In genomic region chr4:14856076-14856926, GRCh38 we compare ENCODE assay signal across 1 cellular context.
TF ChIP-seq lines count a peak whose summit lies in the region.

No MANE protein-coding gene starts in this region.

TF ChIP-seq in K562, 482 proteins besides CTCF, POLR2A, EP300 and RAD21 (continued from another document):
- TF ChIP-seq ZBTB11 (CRISPR knock-in tag; IDR thresholded peaks at IDR 0.05) (peak in 1 of 3 experiments; percentile 69; a peak in 2 of 6 replicates), ARNT (IDR thresholded peaks at IDR 0.05) (peak in 1 of 2 experiments; percentile 28; a peak in 1 of 4 replicates), CBX1 (IDR thresholded peaks at IDR 0.05; ENCODE audit: low read depth) (no peak), CREB1 (IDR thresholded peaks at IDR 0.05) (peak; percentile 84), CREB1 (CRISPR knock-in tag; IDR thresholded peaks at IDR 0.05) (no peak), CBFA2T3 (IDR thresholded peaks at IDR 0.05) (no peak), ZNF655 (CRISPR knock-in tag; IDR thresholded peaks at IDR 0.05) (no peak), ZNF395 (CRISPR knock-in tag; IDR thresholded peaks at IDR 0.05) (no peak), FOXO4 (CRISPR knock-in tag; IDR thresholded peaks at IDR 0.05) (no peak), ZNF766 (CRISPR knock-in tag; conservative IDR thresholded peaks at IDR 0.05) (0 out of 2 replicates have a peak, but pooled peaks have one; percentile 26), ZFP36 (IDR thresholded peaks at IDR 0.05; ENCODE audit: low read depth, low read length, partially characterized antibody) (no peak), CGGBP1 (CRISPR knock-in tag; IDR thresholded peaks at IDR 0.05) (no peak), EHMT2 (IDR thresholded peaks at IDR 0.05) (peak; percentile 78), TSHZ1 (CRISPR knock-in tag; IDR thresholded peaks at IDR 0.05) (no peak), MAFG (tag; conservative IDR thresholded peaks at IDR 0.05) (peak; percentile 44; the same call in 1 of the 2 replicates), CXXC5 (CRISPR knock-in tag; IDR thresholded peaks at IDR 0.05) (0 out of 2 replicates have a peak, but pooled peaks have one; percentile 30), PHF20 (IDR thresholded peaks at IDR 0.05; ENCODE audit: partially characterized antibody) (peak; percentile 26), YY1 (IDR thresholded peaks at IDR 0.05; ENCODE audit: borderline replicate concordance in 1 of 3, control insufficient read depth in 1 of 3, extremely low read depth in 1 of 3, insufficient read depth in 3 of 3, insufficient read length in 1 of 3, insufficient replicate concordance in 2 of 3, low read depth in 1 of 3, low read length in 2 of 3) (peak in 1 of 3 experiments; percentile 41), TBP (optimal IDR thresholded peaks at IDR 0.05; ENCODE audit: low read depth, low read length) (peak; percentile 19), NR2C1 (IDR thresholded peaks at IDR 0.05) (no peak), NR2C1 (tag; IDR thresholded peaks at IDR 0.05) (peak; percentile 66), HMBOX1 (IDR thresholded peaks at IDR 0.05) (peak; percentile 73), FOXK2 (conservative IDR thresholded peaks at IDR 0.05 in 1 of 2, IDR thresholded peaks at IDR 0.05 in 1 of 2; ENCODE audit: low read depth in 2 of 2) (peak; percentile 26 to 35; a peak in 1 of 4 replicates), PHF21A (IDR thresholded peaks at IDR 0.05; ENCODE audit: borderline replicate concordance, low read depth) (no peak), SP1 (CRISPR knock-in tag; IDR thresholded peaks at IDR 0.05) (no peak), ZSCAN29 (IDR thresholded peaks at IDR 0.05) (no peak), NFIC (IDR thresholded peaks at IDR 0.05) (peak; percentile 83), ZNF583 (CRISPR knock-in tag; IDR thresholded peaks at IDR 0.05) (no peak), MAFK (IDR thresholded peaks at IDR 0.05; ENCODE audit: low read length) (peak; percentile 29; the same call in 1 of the 2 replicates), ZNF134 (CRISPR knock-in tag; conservative IDR thresholded peaks at IDR 0.05) (no peak), NBN (IDR thresholded peaks at IDR 0.05; ENCODE audit: low read depth) (no peak), CCNT2 (IDR thresholded peaks at IDR 0.05; ENCODE audit: borderline replicate concordance, extremely low read depth, insufficient read length, low read depth, low read length) (no peak), FOXA1 (IDR thresholded peaks at IDR 0.05; ENCODE audit: borderline replicate concordance) (0 out of 2 replicates have a peak, but pooled peaks have one; percentile 5), SMC3 (conservative IDR thresholded peaks at IDR 0.05; ENCODE audit: insufficient read depth, low read depth, low read length) (no peak), MTA1 (IDR thresholded peaks at IDR 0.05; ENCODE audit: borderline replicate concordance) (0 out of 2 replicates have a peak, but pooled peaks have one; percentile 25), TCF7L2 (IDR thresholded peaks at IDR 0.05; ENCODE audit: low read depth, low read length) (no peak), MECOM (CRISPR knock-in tag; IDR thresholded peaks at IDR 0.05) (no peak)
